1 cellular context compared by ENCODE assay signal in genomic region chr22:42277988-42278776, GRCh38.
A peak's percentile ranks its signal among the peaks of the same experiment; 100 is the strongest.
TF ChIP-seq lines count a peak whose summit lies in the region.

No MANE protein-coding gene starts in this region.

TF ChIP-seq in GM12878, 131 proteins besides CTCF, POLR2A, EP300 and RAD21 (continued from another document):
- no peak for TF ChIP-seq RELA (IDR thresholded peaks at IDR 0.05; ENCODE audit: borderline replicate concordance, partially characterized antibody)
- TF ChIP-seq DPF2 (IDR thresholded peaks at IDR 0.05), result peak; percentile 88
